ENCODE assay signal across 14 cellular contexts in genomic region chr11:31826530-31827438, GRCh38. TPM values are rescaled to one million over a fixed set of nuclear protein-coding genes. Genes with fewer than 3 reads are reported as not detected.
DNase-seq lines count a peak whose midpoint lies in the region; ATAC-seq and TF ChIP-seq lines count a peak whose summit lies in the region.
"Had no signal": no experiment of that assay in that cellular context is flagged by ENCODE, and none has a peak within 500 bp of the region (broad histone marks: within the 10 kb centered on the region; RNA-seq: fewer than 3 reads in every experiment).

No MANE protein-coding gene starts in this region.

- peaks cover 0 to 30% (median 3%) of the 10 kb centered on the region in 3 donors for H3K4me1 ChIP-seq in gastroesophageal sphincter

- no peak for ATAC-seq in stimulated activated naive CD8-positive, alpha-beta T cell treated with anti-CD3 and anti-CD28 coated beads, Interleukin-15, amount 100 ng/mL, for 72 hours
- no peak for ATAC-seq in stimulated activated naive CD8-positive, alpha-beta T cell treated with anti-CD3 and anti-CD28 coated beads, Interleukin-15, Interleukin-2, amounts not matched to agents 100 U/mL and 50 U/mL, for 24 hours
- no peak for ATAC-seq in gastroesophageal sphincter

- H3K27me3 Mint-ChIP-seq in stimulated activated naive CD8-positive, alpha-beta T cell treated with anti-CD3 and anti-CD28 coated beads, Interleukin-15, amount 100 ng/mL, for 72 hours, result peaks cover 81% of the 10 kb centered on the region
- H3K27me3 Mint-ChIP-seq in activated T-helper 2 cell treated with anti-CD3 and anti-CD28 coated beads, Interferon-gamma antibody, Interleukin-2, Interleukin-4, amounts not matched to agents 10 μg/mL and 5 μg/mL and 100 μg/mL, durations not matched to agents 14 hours and 24 hours and 36 hours (ENCODE audit: low read depth), result peaks cover 69% of the 10 kb centered on the region

- H3K4me3 ChIP-seq in iPS-11a (ENCODE audit: low read depth, low read length) (peak overlapping the region; percentile 41), gastroesophageal sphincter (peak overlapping the region in 1 of 2 donors; percentile 9)
- H3K4me3 ChIP-seq: SJCRH30, suprapubic skin had no signal

- H3K36me3 ChIP-seq in gastroesophageal sphincter, result no peaks in the 10 kb centered on the region
- H3K36me3 ChIP-seq: neutrophil, SJCRH30, suprapubic skin had no signal

- H3K27ac ChIP-seq in gastroesophageal sphincter, result no peak overlapping the region
- H3K27ac ChIP-seq: neutrophil, SJCRH30, suprapubic skin had no signal

- H3K36me3 Mint-ChIP-seq in activated T-helper 2 cell treated with anti-CD3 and anti-CD28 coated beads, Interferon-gamma antibody, Interleukin-2, Interleukin-4, amounts not matched to agents 10 μg/mL and 5 μg/mL and 100 μg/mL, durations not matched to agents 14 hours and 24 hours and 36 hours (ENCODE audit: low read depth), result no peaks in the 10 kb centered on the region

- TF ChIP-seq POLR2A in gastroesophageal sphincter (IDR thresholded peaks at IDR 0.05), result no peak

- H3K27ac Mint-ChIP-seq in stimulated activated naive CD8-positive, alpha-beta T cell treated with anti-CD3 and anti-CD28 coated beads, Interleukin-15, amount 100 ng/mL, for 72 hours, result peak overlapping the region in 1 of 2 donors; percentile 59
- peak overlapping the region; percentile 42 for H3K27ac Mint-ChIP-seq in activated T-helper 2 cell treated with anti-CD3 and anti-CD28 coated beads, Interferon-gamma antibody, Interleukin-2, Interleukin-4, amounts not matched to agents 10 μg/mL and 5 μg/mL and 100 μg/mL, durations not matched to agents 14 hours and 24 hours and 36 hours

- no peaks in the 10 kb centered on the region for H3K9me3 ChIP-seq in gastroesophageal sphincter
- H3K9me3 ChIP-seq: neutrophil, SJCRH30, suprapubic skin had no signal

- H3K9me3 Mint-ChIP-seq in stimulated activated naive CD8-positive, alpha-beta T cell treated with anti-CD3 and anti-CD28 coated beads, Interleukin-15, amount 100 ng/mL, for 72 hours, result no peaks in the 10 kb centered on the region
- H3K9me3 Mint-ChIP-seq in activated T-helper 2 cell treated with anti-CD3 and anti-CD28 coated beads, Interferon-gamma antibody, Interleukin-2, Interleukin-4, amounts not matched to agents 10 μg/mL and 5 μg/mL and 100 μg/mL, durations not matched to agents 14 hours and 24 hours and 36 hours, result no peaks in the 10 kb centered on the region

- intact Hi-C loops in activated T-helper 2 cell treated with anti-CD3 and anti-CD28 coated beads, Interferon-gamma antibody, Interleukin-2, Interleukin-4, amounts not matched to agents 10 μg/mL and 5 μg/mL and 100 μg/mL, durations not matched to agents 14 hours and 24 hours and 36 hours (cut with micrococcal nuclease), result loop anchor here (1.0 to 10.0 kb wide), 3 partner anchors 8 to 508 kb away; no protein-coding TSS in a partner anchor

- 7 to 9% methylated on average over 8 to 16 of the region's 55 CpGs for WGBS in gastroesophageal sphincter (ENCODE audit: low coverage in 1 of 2), 2 donors

- TF ChIP-seq EP300 in gastroesophageal sphincter (IDR thresholded peaks at IDR 0.05), result no peak

- H3K27me3 ChIP-seq in gastroesophageal sphincter, result peaks cover 100% of the 10 kb centered on the region
- H3K27me3 ChIP-seq: SJCRH30 had no signal

- H3K4me3 Mint-ChIP-seq in stimulated activated naive CD8-positive, alpha-beta T cell treated with anti-CD3 and anti-CD28 coated beads, Interleukin-15, amount 100 ng/mL, for 72 hours, result peak overlapping the region; percentile 41 to 70
- no peak overlapping the region for H3K4me3 Mint-ChIP-seq in activated T-helper 2 cell treated with anti-CD3 and anti-CD28 coated beads, Interferon-gamma antibody, Interleukin-2, Interleukin-4, amounts not matched to agents 10 μg/mL and 5 μg/mL and 100 μg/mL, durations not matched to agents 14 hours and 24 hours and 36 hours (ENCODE audit: low read depth)

- TF ChIP-seq CTCF in gastroesophageal sphincter (IDR thresholded peaks at IDR 0.05), result no peak

- DNase-seq in stimulated activated naive CD8-positive, alpha-beta T cell treated with anti-CD3 and anti-CD28 coated beads, Interleukin-15, amount 100 ng/mL, for 72 hours, result no peak
- no peak for DNase-seq in stimulated activated naive CD8-positive, alpha-beta T cell treated with anti-CD3 and anti-CD28 coated beads, Interleukin-15, Interleukin-2, amounts not matched to agents 100 U/mL and 50 U/mL, for 24 hours
- DNase-seq in activated T-helper 2 cell treated with anti-CD3 and anti-CD28 coated beads, Interferon-gamma antibody, Interleukin-2, Interleukin-4, amounts not matched to agents 10 μg/mL and 5 μg/mL and 100 μg/mL, durations not matched to agents 14 hours and 24 hours and 36 hours (ENCODE audit: low spot score), result no peak
- no peak for DNase-seq in DMS153 (lab: John Stamatoyannopoulos, UW)
- no peak for DNase-seq in GOT3 (lab: John Stamatoyannopoulos, UW)
- DNase-seq in iPS-NIHi7 (ENCODE audit: extremely low spot score), result no peak
- DNase-seq: hypothalamus; NCI-H226; SJCRH30; stimulated activated CD4-positive, alpha-beta T cell treated with anti-CD3 and anti-CD28 coated beads, Interleukin-4, amount 100 ng/mL, for 1 hour had no signal

- peaks cover 48% of the 10 kb centered on the region for H3K4me1 Mint-ChIP-seq in stimulated activated naive CD8-positive, alpha-beta T cell treated with anti-CD3 and anti-CD28 coated beads, Interleukin-15, amount 100 ng/mL, for 72 hours
- H3K4me1 Mint-ChIP-seq in activated T-helper 2 cell treated with anti-CD3 and anti-CD28 coated beads, Interferon-gamma antibody, Interleukin-2, Interleukin-4, amounts not matched to agents 10 μg/mL and 5 μg/mL and 100 μg/mL, durations not matched to agents 14 hours and 24 hours and 36 hours (ENCODE audit: low read depth), result peaks cover 7% of the 10 kb centered on the region

RNA-seq across cellular contexts. Expression of gene PAX6, which starts 15.7 kb away (rescaled TPM):
- total RNA-seq in activated T-helper 2 cell treated with anti-CD3 and anti-CD28 coated beads, Interferon-gamma antibody, Interleukin-2, Interleukin-4, amounts not matched to agents 10 μg/mL and 5 μg/mL and 100 μg/mL, durations not matched to agents 14 hours and 24 hours and 36 hours, result not detected in 2 replicates
- 1 to 10 TPM in 1 of 4 donors, under 1 TPM in 3; 0.08 to 1.1 (median 0.55) TPM for total RNA-seq in gastroesophageal sphincter
